In genomic region chr7:71896535-71896934, GRCh38 we compare ENCODE assay signal across 20 cellular contexts.
DNase-seq lines count a peak whose midpoint lies in the region; ATAC-seq and TF ChIP-seq lines count a peak whose summit lies in the region.
"Had no signal": no experiment of that assay in that cellular context is flagged by ENCODE, and none has a peak within 500 bp of the region (broad histone marks: within the 10 kb centered on the region; RNA-seq: fewer than 3 reads in every experiment).

No MANE protein-coding gene starts in this region.

- no peak overlapping the region for H3K4me2 ChIP-seq in Loucy (ENCODE audit: low read depth, low read length, poor library complexity, severe bottlenecking)

- no peaks in the 10 kb centered on the region for H3K79me2 ChIP-seq in Loucy (ENCODE audit: insufficient read depth, low read length)

- peaks cover 7% of the 10 kb centered on the region; the same call in 1 of the 2 replicates for H3F3A ChIP-seq in Loucy (ENCODE audit: low read depth)

- peaks cover 44% of the 10 kb centered on the region for H3K4me1 ChIP-seq in Loucy (ENCODE audit: insufficient read depth, low read length, poor library complexity, severe bottlenecking)

- H3K9me3 Mint-ChIP-seq in endothelial cell (ENCODE audit: unreplicated experiment) = peaks cover 9% of the 10 kb centered on the region

- H3K4me1 Mint-ChIP-seq in endothelial cell (ENCODE audit: unreplicated experiment) = peaks cover 12% of the 10 kb centered on the region
- H3K4me1 Mint-ChIP-seq: CD4-positive, CD25-positive, alpha-beta regulatory T cell had no signal

- peak overlapping the region; percentile 56; the same call in 1 of the 2 replicates for H2AFZ ChIP-seq in Loucy (ENCODE audit: low read length)
- H2AFZ ChIP-seq: GM23248 had no signal

- peak overlapping the region; percentile 15 for H3K9ac ChIP-seq in Loucy (ENCODE audit: low read depth, low read length, poor library complexity, severe bottlenecking)
- H3K9ac ChIP-seq: GM23248 had no signal

- ATAC-seq in HG03175 (IDR thresholded peaks at IDR 0.05; ENCODE audit: unreplicated experiment) (no peak), left ventricle myocardium superior (no peak), GM21390 (IDR thresholded peaks at IDR 0.05; ENCODE audit: unreplicated experiment) (no peak)
- ATAC-seq: Right ventricle myocardium inferior had no signal

- no peaks in the 10 kb centered on the region for H3K36me3 Mint-ChIP-seq in endothelial cell (ENCODE audit: low read depth, unreplicated experiment)
- H3K36me3 Mint-ChIP-seq: CD4-positive, CD25-positive, alpha-beta regulatory T cell had no signal

- no peak overlapping the region for H3K4me3 ChIP-seq in Loucy (ENCODE audit: low read length, poor library complexity, severe bottlenecking)
- H3K4me3 ChIP-seq: GM23248 had no signal

- no peaks in the 10 kb centered on the region for H3K27me3 Mint-ChIP-seq in endothelial cell (ENCODE audit: unreplicated experiment)
- H3K27me3 Mint-ChIP-seq: CD4-positive, CD25-positive, alpha-beta regulatory T cell had no signal

- no peaks in the 10 kb centered on the region for H3K9me2 ChIP-seq in Loucy (replicated peaks; ENCODE audit: low read depth, low read length)

- no peaks in the 10 kb centered on the region for H3K27me3 ChIP-seq in Loucy (ENCODE audit: insufficient read depth, low read length, poor library complexity, severe bottlenecking)

- peaks cover 6% of the 10 kb centered on the region; the same call in 1 of the 2 replicates for H3K9me3 ChIP-seq in Loucy (ENCODE audit: insufficient read depth, low read depth, low read length)

- DNase-seq in endothelial cell (ENCODE audit: low spot score) (no peak), midbrain (lab: John Stamatoyannopoulos, UW) (peak; percentile 43), left ventricle myocardium superior (no peak), posterior vena cava (ENCODE audit: low spot score) (no peak)
- DNase-seq: ACHN; AML-193; CD4-positive, CD25-positive, alpha-beta regulatory T cell; COR-L47; DMS 273 treated with DMSO at 0.1 percent for 48 hours; GF-D8; GM23248; NCI-H1105 treated with DMSO at 0.1 percent for 48 hours; NCI-H1694; NCI-H2107; NCI-H510A treated with DMSO at 0.1 percent for 48 hours; NCI-H774 had no signal

- intact Hi-C loops in left ventricle myocardium superior (cut with micrococcal nuclease) (no loop called here), posterior vena cava (cut with DNase I) (no loop called here)

- peak overlapping the region; percentile 84 for H3K27ac Mint-ChIP-seq in endothelial cell (ENCODE audit: unreplicated experiment)
- H3K27ac Mint-ChIP-seq: CD4-positive, CD25-positive, alpha-beta regulatory T cell had no signal

- H4K20me1 ChIP-seq in Loucy (ENCODE audit: insufficient read depth, low read length, poor library complexity, severe bottlenecking) = no peaks in the 10 kb centered on the region

- H3K36me3 ChIP-seq in Loucy (ENCODE audit: insufficient read depth, low read length) = no peaks in the 10 kb centered on the region

- no peak overlapping the region for H3K4me3 Mint-ChIP-seq in endothelial cell (ENCODE audit: unreplicated experiment)
- H3K4me3 Mint-ChIP-seq: CD4-positive, CD25-positive, alpha-beta regulatory T cell had no signal

- TF ChIP-seq CTCF in Loucy (conservative IDR thresholded peaks at IDR 0.05; ENCODE audit: low read length) (no peak), endothelial cell (IDR thresholded peaks at IDR 0.05; ENCODE audit: unreplicated experiment) (no peak)
